ENCODE assay signal across 8 cellular contexts in the genomic region with DNA sequence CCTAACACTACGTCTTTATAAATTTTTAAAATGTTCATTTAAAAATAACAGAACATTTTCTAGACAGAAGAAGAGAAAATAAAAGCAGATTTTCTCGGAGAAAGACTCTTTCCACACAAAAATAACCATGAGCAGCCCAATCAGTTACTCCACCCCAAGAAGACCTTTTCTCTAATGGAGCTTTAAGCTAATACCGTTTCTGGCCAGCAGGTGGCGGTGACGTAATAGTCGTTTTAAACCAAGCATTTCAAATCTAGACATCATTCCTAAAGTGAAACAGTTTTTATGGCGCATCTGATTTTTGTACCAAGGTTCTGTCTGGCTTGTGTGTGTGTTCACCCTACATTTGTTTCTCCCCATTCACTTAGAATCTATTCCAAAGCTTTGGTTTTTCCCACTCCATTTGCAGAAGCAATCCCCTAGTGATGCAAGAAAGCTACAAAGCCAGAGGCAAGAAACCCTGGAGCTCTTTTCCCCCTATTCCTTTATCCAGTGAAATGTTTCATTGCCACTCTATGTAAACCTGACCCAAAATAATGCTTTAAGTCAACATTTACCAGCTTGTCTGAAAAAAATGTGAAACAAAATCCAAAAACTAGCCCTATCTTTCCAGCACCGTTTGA.
A peak's percentile ranks its signal among the peaks of the same experiment; 100 is the strongest.
DNase-seq lines count a peak whose midpoint lies in the region; ATAC-seq and TF ChIP-seq lines count a peak whose summit lies in the region.

No MANE protein-coding gene starts in this region.

- no peak overlapping the region for H2BK5ac ChIP-seq in trophoblast cell (ENCODE audit: low read depth, low read length, poor library complexity)

- no peaks in the 10 kb centered on the region for H3K36me3 Mint-ChIP-seq in type B pancreatic cell

- peaks cover 45% of the 10 kb centered on the region for H3K27me3 Mint-ChIP-seq in type B pancreatic cell

- H3K4me1 Mint-ChIP-seq in type B pancreatic cell (ENCODE audit: unreplicated experiment): no peaks in the 10 kb centered on the region

- H3K36me3 ChIP-seq in KMS-11 (ENCODE audit: insufficient read depth) (no peaks in the 10 kb centered on the region), gastroesophageal sphincter (no peaks in the 10 kb centered on the region), trophoblast cell (ENCODE audit: control insufficient read depth in 1 of 2, insufficient read depth in 2 of 2, low read length in 2 of 2) (no peaks in the 10 kb centered on the region)

- no peaks in the 10 kb centered on the region for H4K20me1 ChIP-seq in KMS-11 (ENCODE audit: insufficient read depth)

- no peak overlapping the region for H3K4ac ChIP-seq in trophoblast cell (ENCODE audit: low read depth, low read length)

- no peak overlapping the region for H3K4me3 Mint-ChIP-seq in type B pancreatic cell

- no peak overlapping the region for H4K91ac ChIP-seq in trophoblast cell (ENCODE audit: low read depth, low read length)

- H3K79me2 ChIP-seq in KMS-11 (ENCODE audit: insufficient read depth, low read depth): no peaks in the 10 kb centered on the region
- H3K79me2 ChIP-seq in trophoblast cell (ENCODE audit: control insufficient read depth, insufficient read depth, low read length, poor library complexity): no peaks in the 10 kb centered on the region

- H3K27ac Mint-ChIP-seq in type B pancreatic cell: no peak overlapping the region

- H2AFZ ChIP-seq in KMS-11 (ENCODE audit: low read depth) (peak overlapping the region; percentile 34; the same call in 1 of the 2 replicates), trophoblast cell (ENCODE audit: insufficient read depth, low read length, poor library complexity) (no peak overlapping the region)

- no peak overlapping the region for H3K23ac ChIP-seq in trophoblast cell (ENCODE audit: low read length)

- no peak overlapping the region for H2BK12ac ChIP-seq in trophoblast cell (ENCODE audit: low read length)

- no peak overlapping the region for H2BK120ac ChIP-seq in trophoblast cell (ENCODE audit: insufficient read depth, low read length, poor library complexity)

- no peak overlapping the region for H3K18ac ChIP-seq in trophoblast cell (ENCODE audit: low read length)

- no peak for TF ChIP-seq EP300 in gastroesophageal sphincter (IDR thresholded peaks at IDR 0.05)

- H3K27ac ChIP-seq in KMS-11 (no peak overlapping the region), gastroesophageal sphincter (no peak overlapping the region), trophoblast cell (ENCODE audit: low read depth, low read length) (no peak overlapping the region)

- no peak overlapping the region for H4K12ac ChIP-seq in trophoblast cell (ENCODE audit: low read depth, low read length)

- H3K9me3 ChIP-seq in gastroesophageal sphincter (no peaks in the 10 kb centered on the region), trophoblast cell (ENCODE audit: insufficient read depth, low read depth, low read length) (no peaks in the 10 kb centered on the region)

- no peak overlapping the region for H3K14ac ChIP-seq in trophoblast cell (ENCODE audit: low read length)

- TF ChIP-seq CTCF in KMS-11 (conservative IDR thresholded peaks at IDR 0.05; ENCODE audit: low read depth, low read length) (peak; percentile 88), gastroesophageal sphincter (IDR thresholded peaks at IDR 0.05) (peak; percentile 82 to 93 (median 88)), type B pancreatic cell (conservative IDR thresholded peaks at IDR 0.05) (peak; percentile 96)

- ATAC-seq in GM21381 (IDR thresholded peaks at IDR 0.05; ENCODE audit: unreplicated experiment): peak; percentile 81
- ATAC-seq in gastroesophageal sphincter: peak; percentile 57

- H3K9ac ChIP-seq in KMS-11 (no peak overlapping the region), trophoblast cell (ENCODE audit: low read length) (no peak overlapping the region)

- no peak overlapping the region; the same call in 1 of the 2 replicates for H3K4me2 ChIP-seq in KMS-11
- H3K4me2 ChIP-seq in trophoblast cell (ENCODE audit: low read length): no peak overlapping the region

- H3K4me3 ChIP-seq in KMS-11 (IDR thresholded peaks at IDR 0.05; ENCODE audit: insufficient read depth, low read depth, low read length) (no peak overlapping the region), gastroesophageal sphincter (no peak overlapping the region), trophoblast cell (ENCODE audit: low read depth, low read length) (no peak overlapping the region)

- H3K27me3 ChIP-seq in KMS-11 (ENCODE audit: insufficient read depth, low read depth) (no peaks in the 10 kb centered on the region), gastroesophageal sphincter (no peaks in the 10 kb centered on the region), trophoblast cell (ENCODE audit: insufficient read depth, low read length) (no peaks in the 10 kb centered on the region)

- no peak overlapping the region for H2AK5ac ChIP-seq in trophoblast cell (ENCODE audit: low read length)

- no peak for TF ChIP-seq POLR2A in gastroesophageal sphincter (IDR thresholded peaks at IDR 0.05)

- DNase-seq in CMK (ENCODE audit: low read depth) (peak; percentile 50), RPMI8226 (peak; percentile 87), trophoblast cell (peak; percentile 77 to 96), type B pancreatic cell (ENCODE audit: extremely low spot score, unreplicated experiment) (peak; percentile 80)
- peak; percentile 32 for DNase-seq in activated T-helper 9 cell treated with anti-CD3 and anti-CD28 coated beads, Interleukin-2, amount 50 U/mL, for 16 hours (ENCODE audit: low read depth)

- H3K9me3 Mint-ChIP-seq in type B pancreatic cell: peaks cover 4% of the 10 kb centered on the region

- WGBS in gastroesophageal sphincter (ENCODE audit: low coverage in 1 of 2), 2 donors: 11 to 13% methylated on average over 8 of the region's 8 CpGs
- no CpG with 5 or more reads among the region's 8 CpGs for WGBS in trophoblast cell (ENCODE audit: extremely low coverage, insufficient coverage, insufficient read length)

- H3K79me1 ChIP-seq in trophoblast cell (ENCODE audit: low read length): no peaks in the 10 kb centered on the region

- H3K4me1 ChIP-seq in KMS-11 (ENCODE audit: low read depth, poor library complexity, severe bottlenecking): no peaks in the 10 kb centered on the region
- H3K4me1 ChIP-seq in gastroesophageal sphincter: peaks cover 0 to 6% (median 0%) of the 10 kb centered on the region in 3 donors
- H3K4me1 ChIP-seq in trophoblast cell (ENCODE audit: control insufficient read depth in 1 of 2, insufficient read depth in 2 of 2, low read length in 2 of 2): no peaks in the 10 kb centered on the region

- H4K8ac ChIP-seq in trophoblast cell (ENCODE audit: low read depth, low read length): no peak overlapping the region

Comparison
In these comparisons a context has a peak if more than half of its experiments do, and no peak if none do; other contexts are left out.
1. DNase-seq: peak in every context shown above with its lines; median percentile 87 in RPMI8226; 86 in trophoblast cell; 80 in type B pancreatic cell; 50 in CMK; 32 in activated T-helper 9 cell treated with anti-CD3 and anti-CD28 coated beads, Interleukin-2, amount 50 U/mL, for 16 hours.